Comparison of ENCODE assay signal across 3 cellular contexts in genomic region chr22:31238057-31238456, GRCh38.
TF ChIP-seq lines count a peak whose summit lies in the region.

No MANE protein-coding gene starts in this region.

TF ChIP-seq in SK-N-SH, 30 proteins besides CTCF, POLR2A, EP300 and RAD21:
- TF ChIP-seq RCOR1 (IDR thresholded peaks at IDR 0.05; ENCODE audit: low read length) (no peak), JUND (IDR thresholded peaks at IDR 0.05) (peak; percentile 18; the same call in 1 of the 2 replicates)

TF ChIP-seq in SK-N-SH treated with all-trans-retinoic acid at 6 μM for 48 hours, 23 proteins besides CTCF, POLR2A, EP300 and RAD21:
- no peak for TF ChIP-seq ARNTL (CRISPR knock-in tag; IDR thresholded peaks at IDR 0.05; ENCODE audit: borderline replicate concordance, low read depth)

TF ChIP-seq in GM12878, 131 proteins besides CTCF, POLR2A, EP300 and RAD21:
- no peak for TF ChIP-seq SMC3 (IDR thresholded peaks at IDR 0.05; ENCODE audit: borderline replicate concordance, low read length)
- no peak for TF ChIP-seq E2F8 (IDR thresholded peaks at IDR 0.05; ENCODE audit: low read depth, partially characterized antibody)
- TF ChIP-seq RUNX3 (IDR thresholded peaks at IDR 0.05; ENCODE audit: low read length) = 0 out of 2 replicates have a peak, but pooled peaks have one; percentile 22
- no peak for TF ChIP-seq NFIC (IDR thresholded peaks at IDR 0.05; ENCODE audit: low read depth, low read length)
- no peak for TF ChIP-seq NR2F1 (conservative IDR thresholded peaks at IDR 0.05)
- TF ChIP-seq STAT3 (IDR thresholded peaks at IDR 0.05; ENCODE audit: low read depth, low read length) = no peak
- no peak for TF ChIP-seq ESRRA (IDR thresholded peaks at IDR 0.05; ENCODE audit: low read length)
- peak; percentile 21; the same call in 1 of the 2 replicates for TF ChIP-seq SPI1 (IDR thresholded peaks at IDR 0.05; ENCODE audit: borderline replicate concordance, insufficient read depth, low read depth, low read length)
- TF ChIP-seq ZNF384 (IDR thresholded peaks at IDR 0.05; ENCODE audit: borderline replicate concordance, low read depth, low read length) = no peak
- no peak for TF ChIP-seq MAX (IDR thresholded peaks at IDR 0.05; ENCODE audit: low read depth, low read length)
- TF ChIP-seq IKZF2 (IDR thresholded peaks at IDR 0.05) = no peak
- no peak for TF ChIP-seq CBX3 (IDR thresholded peaks at IDR 0.05; ENCODE audit: borderline replicate concordance, low read depth)
- no peak for TF ChIP-seq MEF2A (IDR thresholded peaks at IDR 0.05; ENCODE audit: insufficient read depth, low read depth, low read length)
- TF ChIP-seq RELB (IDR thresholded peaks at IDR 0.05; ENCODE audit: low read depth) = no peak
- no peak for TF ChIP-seq E2F4 (IDR thresholded peaks at IDR 0.05; ENCODE audit: low read depth, low read length)
- TF ChIP-seq KDM1A (IDR thresholded peaks at IDR 0.05; ENCODE audit: borderline replicate concordance) = no peak
